Comparison of ENCODE assay signal across 18 cellular contexts in genomic region chr3:51403675-51404074, GRCh38. TPM values are rescaled to one million over a fixed set of nuclear protein-coding genes. Genes with fewer than 3 reads are reported as not detected.
DNase-seq lines count a peak whose midpoint lies in the region; ATAC-seq and TF ChIP-seq lines count a peak whose summit lies in the region.
"Had no signal": no experiment of that assay in that cellular context is flagged by ENCODE, and none has a peak within 500 bp of the region (broad histone marks: within the 10 kb centered on the region; RNA-seq: fewer than 3 reads in every experiment).

No MANE protein-coding gene starts in this region.

- H3K27me3 ChIP-seq in CD8-positive, alpha-beta T cell (ENCODE audit: insufficient read depth, low read length) = no peaks in the 10 kb centered on the region
- H3K27me3 ChIP-seq: Peyer's patch had no signal

- no peak for DNase-seq in activated T-cell treated with anti-CD3 and anti-CD28 coated beads, Interleukin-2, amount 50 U/mL, for 72 hours
- no peak for DNase-seq in activated T-cell treated with anti-CD3 and anti-CD28 coated beads, Interleukin-2, amount 50 U/mL, for 48 hours
- no peak for DNase-seq in CD8-positive, alpha-beta T cell
- DNase-seq in activated CD8-positive, alpha-beta T cell treated with anti-CD3 and anti-CD28 coated beads, Interleukin-2, amount 10 ng/mL, durations not matched to agents 7 days and 5 days = no peak
- DNase-seq in naive thymus-derived CD8-positive, alpha-beta T cell = no peak
- DNase-seq in glomerular visceral epithelial cell (ENCODE audit: extremely low spot score) = no peak
- no peak for DNase-seq in C1 segment of cervical spinal cord (lab: John Stamatoyannopoulos, UW)
- DNase-seq: AML-193, GF-D8, GM23248, IMR-90, MV-4-11, NCI-H1436, NCI-H2029 treated with DMSO at 0.1 percent for 48 hours, NCI-H524, Peyer's patch had no signal

- H3K9me3 Mint-ChIP-seq in activated T-cell treated with anti-CD3 and anti-CD28 coated beads, Interleukin-2, amount 50 U/mL, for 72 hours = no peaks in the 10 kb centered on the region
- no peaks in the 10 kb centered on the region for H3K9me3 Mint-ChIP-seq in CD8-positive, alpha-beta T cell
- no peaks in the 10 kb centered on the region for H3K9me3 Mint-ChIP-seq in activated CD8-positive, alpha-beta T cell treated with anti-CD3 and anti-CD28 coated beads, Interleukin-2, amount 10 ng/mL, durations not matched to agents 7 days and 5 days (ENCODE audit: insufficient read depth)
- H3K9me3 Mint-ChIP-seq in naive thymus-derived CD8-positive, alpha-beta T cell = no peaks in the 10 kb centered on the region

- CTCF ChIA-PET in CD8-positive, alpha-beta T cell (lab: Charles Lee) = no interaction called here
- CTCF ChIA-PET in activated CD8-positive, alpha-beta T cell treated with anti-CD3 and anti-CD28 coated beads, Interleukin-2, amount 10 ng/mL, durations not matched to agents 7 days and 5 days (lab: Charles Lee) = interaction anchor here (1.5 to 3.4 kb wide), 2 partner anchors 13 to 31 kb away, joined by 4 to 21 read pairs; partner anchors contain the start of gene RBM15B

- POLR2A ChIA-PET in CD8-positive, alpha-beta T cell (lab: Charles Lee) = no interaction called here
- POLR2A ChIA-PET in activated CD8-positive, alpha-beta T cell treated with anti-CD3 and anti-CD28 coated beads, Interleukin-2, amount 10 ng/mL, durations not matched to agents 7 days and 5 days (lab: Charles Lee) = interaction anchor here (0.7 kb wide), 1 partner anchor 937 kb away, joined by 3 read pairs; no protein-coding TSS in a partner anchor
- POLR2A ChIA-PET in naive thymus-derived CD8-positive, alpha-beta T cell (lab: Charles Lee) = no interaction called here

- no peaks in the 10 kb centered on the region for H3K27me3 Mint-ChIP-seq in activated T-cell treated with anti-CD3 and anti-CD28 coated beads, Interleukin-2, amount 50 U/mL, for 72 hours (ENCODE audit: low read depth)
- H3K27me3 Mint-ChIP-seq in CD8-positive, alpha-beta T cell (ENCODE audit: low read depth) = no peaks in the 10 kb centered on the region
- H3K27me3 Mint-ChIP-seq in activated CD8-positive, alpha-beta T cell treated with anti-CD3 and anti-CD28 coated beads, Interleukin-2, amount 10 ng/mL, durations not matched to agents 7 days and 5 days (ENCODE audit: low read depth) = no peaks in the 10 kb centered on the region
- H3K27me3 Mint-ChIP-seq in naive thymus-derived CD8-positive, alpha-beta T cell = no peaks in the 10 kb centered on the region

- H3K4me3 ChIP-seq in CD8-positive, alpha-beta T cell (ENCODE audit: low read depth, low read length) = no peak overlapping the region
- H3K4me3 ChIP-seq: GM23248, Peyer's patch had no signal

- H3K4me3 Mint-ChIP-seq in activated T-cell treated with anti-CD3 and anti-CD28 coated beads, Interleukin-2, amount 50 U/mL, for 72 hours = no peak overlapping the region
- no peak overlapping the region for H3K4me3 Mint-ChIP-seq in CD8-positive, alpha-beta T cell
- H3K4me3 Mint-ChIP-seq in activated CD8-positive, alpha-beta T cell treated with anti-CD3 and anti-CD28 coated beads, Interleukin-2, amount 10 ng/mL, durations not matched to agents 7 days and 5 days = no peak overlapping the region
- H3K4me3 Mint-ChIP-seq in naive thymus-derived CD8-positive, alpha-beta T cell = peak overlapping the region in 2 of 10 donors; percentile 56

- H3K4me1 Mint-ChIP-seq in activated T-cell treated with anti-CD3 and anti-CD28 coated beads, Interleukin-2, amount 50 U/mL, for 72 hours (ENCODE audit: low read depth) = peaks cover 8% of the 10 kb centered on the region
- H3K4me1 Mint-ChIP-seq in CD8-positive, alpha-beta T cell (ENCODE audit: low read depth) = peaks cover 16% of the 10 kb centered on the region
- peaks cover 14% of the 10 kb centered on the region for H3K4me1 Mint-ChIP-seq in activated CD8-positive, alpha-beta T cell treated with anti-CD3 and anti-CD28 coated beads, Interleukin-2, amount 10 ng/mL, durations not matched to agents 7 days and 5 days (ENCODE audit: low read depth)
- H3K4me1 Mint-ChIP-seq in naive thymus-derived CD8-positive, alpha-beta T cell = peaks cover 12 to 32% (median 23%) of the 10 kb centered on the region in 4 donors

- intact Hi-C loops in CD8-positive, alpha-beta T cell (cut with DNase I, micrococcal nuclease) = no loop called here

- TF ChIP-seq CTCF in CD8-positive, alpha-beta T cell (IDR thresholded peaks at IDR 0.05) = no peak

- no peaks in the 10 kb centered on the region for H3K4me1 ChIP-seq in CD8-positive, alpha-beta T cell (ENCODE audit: insufficient read depth, low read length)
- H3K4me1 ChIP-seq: Peyer's patch had no signal

- H3K36me3 Mint-ChIP-seq in activated T-cell treated with anti-CD3 and anti-CD28 coated beads, Interleukin-2, amount 50 U/mL, for 72 hours (ENCODE audit: insufficient read depth in 2 of 2) = peaks cover 3 to 5% of the 10 kb centered on the region in 2 donors
- peaks cover 79% of the 10 kb centered on the region for H3K36me3 Mint-ChIP-seq in CD8-positive, alpha-beta T cell
- H3K36me3 Mint-ChIP-seq in activated CD8-positive, alpha-beta T cell treated with anti-CD3 and anti-CD28 coated beads, Interleukin-2, amount 10 ng/mL, durations not matched to agents 7 days and 5 days (ENCODE audit: low read depth) = peaks cover 44% of the 10 kb centered on the region
- peaks cover 0 to 76% (median 11%) of the 10 kb centered on the region in 3 donors for H3K36me3 Mint-ChIP-seq in naive thymus-derived CD8-positive, alpha-beta T cell

- peak overlapping the region; percentile 84 for H3K27ac Mint-ChIP-seq in activated T-cell treated with anti-CD3 and anti-CD28 coated beads, Interleukin-2, amount 50 U/mL, for 72 hours
- H3K27ac Mint-ChIP-seq in CD8-positive, alpha-beta T cell = peak overlapping the region; percentile 78
- peak overlapping the region; percentile 58 for H3K27ac Mint-ChIP-seq in activated CD8-positive, alpha-beta T cell treated with anti-CD3 and anti-CD28 coated beads, Interleukin-2, amount 10 ng/mL, durations not matched to agents 7 days and 5 days
- H3K27ac Mint-ChIP-seq in naive thymus-derived CD8-positive, alpha-beta T cell = peak overlapping the region; percentile 2 to 93 (median 68)

- H3K27ac ChIP-seq in CD8-positive, alpha-beta T cell (ENCODE audit: low read depth, low read length) = no peak overlapping the region
- H3K27ac ChIP-seq: GM23248, Peyer's patch had no signal

- no peak for ATAC-seq in activated T-cell treated with anti-CD3 and anti-CD28 coated beads, Interleukin-2, amount 50 U/mL, for 72 hours (replicated peaks in 1 of 2)
- no peak for ATAC-seq in CD8-positive, alpha-beta T cell
- no peak for ATAC-seq in activated CD8-positive, alpha-beta T cell treated with anti-CD3 and anti-CD28 coated beads, Interleukin-2, amount 10 ng/mL, durations not matched to agents 7 days and 5 days
- ATAC-seq in naive thymus-derived CD8-positive, alpha-beta T cell = no peak
- ATAC-seq in GM18502 (IDR thresholded peaks at IDR 0.05; ENCODE audit: poor library complexity, unreplicated experiment) = no peak
- ATAC-seq: HCT116 had no signal

- peaks cover 45% of the 10 kb centered on the region for H3K36me3 ChIP-seq in CD8-positive, alpha-beta T cell (ENCODE audit: insufficient read depth, low read length)

- H3K9me3 ChIP-seq in CD8-positive, alpha-beta T cell (ENCODE audit: low read length) = no peaks in the 10 kb centered on the region
- H3K9me3 ChIP-seq: Peyer's patch had no signal

RNA-seq across cellular contexts. Expression of gene RBM15B, which starts 12.6 kb away (rescaled TPM):
- total RNA-seq in activated T-cell treated with anti-CD3 and anti-CD28 coated beads, Interleukin-2, amount 50 U/mL, for 72 hours = 10 to 100 TPM; 19.6 to 24.4 TPM
- 10 to 100 TPM; 29.5 to 29.8 TPM for total RNA-seq in CD8-positive, alpha-beta T cell
- total RNA-seq in activated CD8-positive, alpha-beta T cell treated with anti-CD3 and anti-CD28 coated beads, Interleukin-2, amount 10 ng/mL, durations not matched to agents 7 days and 5 days = 10 to 100 TPM; 30.7 to 30.8 TPM
- total RNA-seq in naive thymus-derived CD8-positive, alpha-beta T cell = 10 to 100 TPM; 41.8 to 42.0 TPM
- 10 to 100 TPM; 12.9 to 27.3 (median 14.2) TPM for polyA plus RNA-seq in naive thymus-derived CD8-positive, alpha-beta T cell

RNA-seq across cellular contexts. Expression of gene MANF, which starts 18.6 kb away (rescaled TPM):
- total RNA-seq in activated T-cell treated with anti-CD3 and anti-CD28 coated beads, Interleukin-2, amount 50 U/mL, for 72 hours = 100 to 1,000 TPM; 112 to 141 TPM
- 10 to 100 TPM; 32.2 to 35.0 TPM for total RNA-seq in CD8-positive, alpha-beta T cell
- 100 to 1,000 TPM; 136 to 140 TPM for total RNA-seq in activated CD8-positive, alpha-beta T cell treated with anti-CD3 and anti-CD28 coated beads, Interleukin-2, amount 10 ng/mL, durations not matched to agents 7 days and 5 days
- 10 to 100 TPM; 51.1 to 56.2 TPM for total RNA-seq in naive thymus-derived CD8-positive, alpha-beta T cell
- 10 to 100 TPM; 41.6 to 45.3 (median 44.4) TPM for polyA plus RNA-seq in naive thymus-derived CD8-positive, alpha-beta T cell
